1 cellular context compared by ENCODE assay signal in genomic region chr21:35909456-35910178, GRCh38.
TF ChIP-seq lines count a peak whose summit lies in the region.

No MANE protein-coding gene starts in this region.

TF ChIP-seq in HepG2, 621 proteins besides CTCF, POLR2A, EP300 and RAD21:
- TF ChIP-seq NFYB (CRISPR knock-in tag; IDR thresholded peaks at IDR 0.05) (peak; percentile 35; the same call in 1 of the 2 replicates), NCOR1 (IDR thresholded peaks at IDR 0.05; ENCODE audit: borderline replicate concordance, low read length) (no peak)
